ENCODE assay signal across 19 cellular contexts in genomic region chr12:121947966-121948365, GRCh38. TPM values are rescaled to one million over a fixed set of nuclear protein-coding genes. Genes with fewer than 3 reads are reported as not detected.
DNase-seq lines count a peak whose midpoint lies in the region; ATAC-seq and TF ChIP-seq lines count a peak whose summit lies in the region.
"Had no signal": no experiment of that assay in that cellular context is flagged by ENCODE, and none has a peak within 500 bp of the region (broad histone marks: within the 10 kb centered on the region; RNA-seq: fewer than 3 reads in every experiment).

No MANE protein-coding gene starts in this region.

- no peaks in the 10 kb centered on the region for H3K27me3 ChIP-seq in H9 (ENCODE audit: insufficient read depth, low read length)
- no peaks in the 10 kb centered on the region for H3K27me3 ChIP-seq in prostate gland (replicated peaks; ENCODE audit: insufficient read depth)
- H3K27me3 ChIP-seq: SJSA1 had no signal

- no peak overlapping the region for H3K4ac ChIP-seq in H9 (ENCODE audit: low read depth, low read length)

- no peak overlapping the region for H2BK15ac ChIP-seq in H9 (ENCODE audit: low read depth, low read length)

- POLR2A ChIA-PET in WTC11 (lab: Charles Lee): no interaction called here

- no peak for TF ChIP-seq POLR2A in prostate gland (IDR thresholded peaks at IDR 0.05)

- ATAC-seq in WTC11 (peak; percentile 47; the same call in 1 of the 2 replicates), GM18511 (IDR thresholded peaks at IDR 0.05; ENCODE audit: unreplicated experiment) (no peak)
- ATAC-seq: HCT116, PC-3 had no signal

- H3K4me3 Mint-ChIP-seq in H9 (no peak overlapping the region), WTC11 (no peak overlapping the region), mesothelial cell of epicardium (no peak overlapping the region), glutamatergic neuron (ENCODE audit: unreplicated experiment) (no peak overlapping the region)

- no peak overlapping the region for H3K4me3 ChIP-seq in choroid plexus epithelial cell (ENCODE audit: low read depth, low read length)
- H3K4me3 ChIP-seq in prostate gland: no peak overlapping the region
- H3K4me3 ChIP-seq: SJSA1 had no signal

- H3K56ac ChIP-seq in H9 (ENCODE audit: insufficient read length, low read depth, low read length): no peak overlapping the region

- no peak overlapping the region for H3K18ac ChIP-seq in H9 (ENCODE audit: insufficient read length, low read depth, low read length)

- TF ChIP-seq CTCF in H9 (conservative IDR thresholded peaks at IDR 0.05) (no peak), WTC11 (IDR thresholded peaks at IDR 0.05) (no peak), choroid plexus epithelial cell (conservative IDR thresholded peaks at IDR 0.05; ENCODE audit: low read depth, low read length) (no peak), mesothelial cell of epicardium (IDR thresholded peaks at IDR 0.05; ENCODE audit: unreplicated experiment) (no peak), glutamatergic neuron (IDR thresholded peaks at IDR 0.05; ENCODE audit: partially characterized antibody, unreplicated experiment) (no peak), prostate gland (IDR thresholded peaks at IDR 0.05) (no peak)

- H3K79me1 ChIP-seq in H9 (ENCODE audit: insufficient read depth, low read depth, low read length, poor library complexity, severe bottlenecking): no peaks in the 10 kb centered on the region

- H4K20me1 ChIP-seq in H9 (ENCODE audit: control insufficient read depth, insufficient read depth, insufficient read length): no peaks in the 10 kb centered on the region

- H3K27me3 Mint-ChIP-seq in H9 (ENCODE audit: low read depth) (peaks cover under 1% of the 10 kb centered on the region), WTC11 (ENCODE audit: low read depth) (no peaks in the 10 kb centered on the region), mesothelial cell of epicardium (ENCODE audit: low read depth) (no peaks in the 10 kb centered on the region), glutamatergic neuron (ENCODE audit: unreplicated experiment) (peaks cover 6% of the 10 kb centered on the region)

- H2BK5ac ChIP-seq in H9 (ENCODE audit: insufficient read length, low read length): no peak overlapping the region

- peaks cover 0 to 7% (median 0%) of the 10 kb centered on the region in 3 experiments; a peak in 2 of 7 replicates for H3K36me3 Mint-ChIP-seq in H9 (ENCODE audit: insufficient read depth in 1 of 3, low read depth in 3 of 3)
- 0 out of 2 replicates have a peak, but pooled peaks cover under 1% of the 10 kb centered on the region for H3K36me3 Mint-ChIP-seq in WTC11
- peaks cover 20% of the 10 kb centered on the region for H3K36me3 Mint-ChIP-seq in mesothelial cell of epicardium
- peaks cover 13% of the 10 kb centered on the region for H3K36me3 Mint-ChIP-seq in glutamatergic neuron (ENCODE audit: unreplicated experiment)

- no peak overlapping the region for H3K27ac Mint-ChIP-seq in H9
- H3K27ac Mint-ChIP-seq in WTC11: peak overlapping the region; percentile 46; the same call in 1 of the 2 replicates
- H3K27ac Mint-ChIP-seq in mesothelial cell of epicardium: peak overlapping the region; percentile 21
- H3K27ac Mint-ChIP-seq in glutamatergic neuron (ENCODE audit: unreplicated experiment): no peak overlapping the region

- no peaks in the 10 kb centered on the region for H3K79me2 ChIP-seq in H9 (ENCODE audit: insufficient read depth, low read length)

- H3K36me3 ChIP-seq in prostate gland: no peaks in the 10 kb centered on the region

- intact Hi-C loops in prostate gland (cut with DNase I): no loop called here

- H3K23me2 ChIP-seq in H9 (ENCODE audit: insufficient read length, low read depth, low read length, poor library complexity, severe bottlenecking): no peaks in the 10 kb centered on the region

- H2BK20ac ChIP-seq in H9 (ENCODE audit: low read depth, low read length, poor library complexity, severe bottlenecking): no peak overlapping the region

- H3K9me3 ChIP-seq in H9 (ENCODE audit: control insufficient read depth, low read depth, low read length) (no peaks in the 10 kb centered on the region), prostate gland (no peaks in the 10 kb centered on the region)

- CTCF ChIA-PET in WTC11 (lab: Charles Lee): interaction anchor here (0.5 to 1.7 kb wide), 4 partner anchors 9 to 136 kb away, joined by 3 to 11 read pairs (median 3); partner anchors contain the start of gene CFAP251

- H2AFZ ChIP-seq in H9 (ENCODE audit: low read length): no peak overlapping the region

- H3K9me3 Mint-ChIP-seq in H9 (peaks cover 5 to 14% of the 10 kb centered on the region in 2 experiments; a peak in 3 of 5 replicates), WTC11 (peaks cover 13% of the 10 kb centered on the region), mesothelial cell of epicardium (peaks cover 16% of the 10 kb centered on the region), glutamatergic neuron (ENCODE audit: unreplicated experiment) (peaks cover 2% of the 10 kb centered on the region)

- H3K4me1 ChIP-seq in H9 (ENCODE audit: insufficient read depth, low read length) (no peaks in the 10 kb centered on the region; the same call in 1 of the 2 replicates), prostate gland (replicated peaks) (no peaks in the 10 kb centered on the region)

- peak overlapping the region; percentile 35 for H3K4me2 ChIP-seq in H9 (ENCODE audit: insufficient read depth, insufficient read length, low read length)

- no peak overlapping the region for H2BK12ac ChIP-seq in H9 (ENCODE audit: insufficient read length, low read depth, low read length)

- no CpG with 5 or more reads among the region's 2 CpGs for WGBS in H9 (ENCODE audit: extremely low coverage, insufficient read length, low lambda C conversion rate)
- WGBS in prostate gland: 88% methylated on average over 2 of the region's 2 CpGs

- H3K23ac ChIP-seq in H9 (ENCODE audit: insufficient read length, low read depth, low read length): no peak overlapping the region

- no peak overlapping the region for H3T11ph ChIP-seq in H9 (ENCODE audit: low read length)

- H4K8ac ChIP-seq in H9 (replicated peaks; ENCODE audit: insufficient read length, low read depth, low read length): no peak overlapping the region

- no peak overlapping the region for H2AK5ac ChIP-seq in H9 (ENCODE audit: insufficient read length, low read length)

- no peak overlapping the region for H2BK120ac ChIP-seq in H9 (ENCODE audit: low read depth, low read length, poor library complexity, severe bottlenecking)

- H3K14ac ChIP-seq in H9 (ENCODE audit: insufficient read depth, low read length): no peak overlapping the region

- H4K91ac ChIP-seq in H9 (ENCODE audit: insufficient read length, low read depth, low read length): no peak overlapping the region

- H3K4me1 Mint-ChIP-seq in H9 (peaks cover 10% of the 10 kb centered on the region in 2 experiments), WTC11 (peaks cover 11% of the 10 kb centered on the region), mesothelial cell of epicardium (peaks cover 13% of the 10 kb centered on the region), glutamatergic neuron (ENCODE audit: low read depth, unreplicated experiment) (no peaks in the 10 kb centered on the region)

- no peak for DNase-seq in H9
- no peak for DNase-seq in WTC11 (ENCODE audit: low spot score)
- peak; percentile 15 for DNase-seq in choroid plexus epithelial cell (ENCODE audit: low read depth)
- no peak for DNase-seq in mesothelial cell of epicardium (ENCODE audit: low spot score in 2 of 2, unreplicated experiment in 2 of 2)
- no peak for DNase-seq in glutamatergic neuron
- DNase-seq in prostate gland (ENCODE audit: low spot score): no peak
- DNase-seq: DMS153, GOT3, Kasumi-1, NCI-H1105, NCI-H1436 treated with DMSO at 0.1 percent for 48 hours, NCI-H2029, NCI-H524 treated with DMSO at 0.1 percent for 48 hours, NCI-H774, PC-3, Right ventricle myocardium superior had no signal

- H3K27ac ChIP-seq in H9 (ENCODE audit: insufficient read length, low read depth, low read length) (no peak overlapping the region), prostate gland (no peak overlapping the region)
- H3K27ac ChIP-seq: SJSA1 had no signal

- H3K9ac ChIP-seq in H9 (ENCODE audit: extremely low read depth, insufficient read length, low read length): no peak overlapping the region

- peak overlapping the region; percentile 60 for H4K5ac ChIP-seq in H9 (ENCODE audit: insufficient read length, low read depth, low read length)

TF ChIP-seq in WTC11, 78 proteins besides CTCF, POLR2A, EP300 and RAD21 (continues in another document):
- no peak for TF ChIP-seq TCF7 (CRISPR knock-in tag; IDR thresholded peaks at IDR 0.05; ENCODE audit: low read depth)
- no peak for TF ChIP-seq CREM (CRISPR knock-in tag; IDR thresholded peaks at IDR 0.05)
- no peak for TF ChIP-seq NR2C2 (CRISPR knock-in tag; IDR thresholded peaks at IDR 0.05)
- TF ChIP-seq SP1 (CRISPR knock-in tag; conservative IDR thresholded peaks at IDR 0.05): no peak
- no peak for TF ChIP-seq AR (CRISPR knock-in tag; IDR thresholded peaks at IDR 0.05)

RNA-seq across cellular contexts. Expression of gene CFAP251, which starts 29.6 kb away (rescaled TPM):
- total RNA-seq in H9 (2021): 0.81 and 0.97 TPM in 2 replicates
- 2.9 to 3.1 TPM (median 3.0 TPM) in 3 replicates for total RNA-seq in WTC11 (2021)
- total RNA-seq in mesothelial cell of epicardium: 6.6 to 6.9 TPM (median 6.6 TPM) in 3 replicates
- 2.8 TPM for total RNA-seq in glutamatergic neuron (ENCODE audit: unreplicated experiment)
- total RNA-seq in prostate gland: 1 to 10 TPM in 1 of 2 donors, under 1 TPM in 1; 0.55 to 4.5 TPM

RNA-seq across cellular contexts. Expression of gene PSMD9, which starts 59.4 kb away (rescaled TPM):
- total RNA-seq in H9 (2021): 39.9 and 41.2 TPM in 2 replicates
- total RNA-seq in WTC11 (2021): 35.3 to 36.4 TPM (median 36.2 TPM) in 3 replicates
- total RNA-seq in mesothelial cell of epicardium: 34.1 to 38.6 TPM (median 36.3 TPM) in 3 replicates
- 53.2 TPM for total RNA-seq in glutamatergic neuron (ENCODE audit: unreplicated experiment)
- 10 to 100 TPM; 68.2 to 73.3 TPM for total RNA-seq in prostate gland

Comparison
In these comparisons a context has a peak if more than half of its experiments do, and no peak if none do; other contexts are left out.
1. H3K27ac Mint-ChIP-seq: peak in WTC11 (single experiment) and mesothelial cell of epicardium (single experiment); none in H9 (0 of 3) and glutamatergic neuron (single experiment).